In the genomic region with DNA sequence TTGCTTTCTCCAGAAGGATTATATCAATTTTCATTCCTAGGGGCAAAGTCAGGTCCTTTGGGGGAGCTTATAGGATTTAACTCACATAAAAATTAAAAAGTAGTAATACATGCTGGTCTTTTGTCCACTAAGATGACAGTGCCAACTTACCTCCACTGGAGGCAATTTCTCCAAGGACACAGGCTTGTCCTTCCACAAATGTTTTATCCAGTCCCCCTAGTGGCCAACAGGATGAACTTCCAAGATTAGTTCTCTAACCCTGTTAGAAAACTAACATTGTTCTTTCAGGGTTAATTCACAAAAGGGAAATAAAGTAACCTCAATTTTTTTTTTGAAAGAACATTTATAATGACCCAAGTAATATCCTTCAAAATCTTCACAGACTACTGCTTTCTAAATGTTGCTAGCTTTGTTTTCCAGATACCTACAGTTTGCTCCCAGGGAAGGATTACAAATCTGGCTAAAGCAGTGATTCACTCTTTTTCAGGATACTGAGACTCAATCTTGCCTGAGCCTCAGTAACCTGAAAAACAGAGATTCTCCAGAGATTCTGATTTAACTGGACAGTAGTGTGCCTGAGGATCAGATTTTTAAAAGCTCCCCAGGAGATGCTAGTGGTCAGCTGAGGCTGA, we compare ENCODE assay signal across 8 cellular contexts. TPM values are rescaled to one million over a fixed set of nuclear protein-coding genes. Genes with fewer than 3 reads are reported as not detected.
A peak's percentile ranks its signal among the peaks of the same experiment; 100 is the strongest.
DNase-seq lines count a peak whose midpoint lies in the region; ATAC-seq and TF ChIP-seq lines count a peak whose summit lies in the region.

No MANE protein-coding gene starts in this region.

- H3K4me3 Mint-ChIP-seq in activated CD8-positive, alpha-beta memory T cell treated with anti-CD3 and anti-CD28 coated beads, Interleukin-2, amount 10 ng/mL, durations not matched to agents 7 days and 5 days = no peak overlapping the region
- no peak overlapping the region for H3K4me3 Mint-ChIP-seq in mesothelial cell of epicardium

- H3K36me3 Mint-ChIP-seq in activated CD8-positive, alpha-beta memory T cell treated with anti-CD3 and anti-CD28 coated beads, Interleukin-2, amount 10 ng/mL, durations not matched to agents 7 days and 5 days = no peaks in the 10 kb centered on the region
- H3K36me3 Mint-ChIP-seq in mesothelial cell of epicardium = no peaks in the 10 kb centered on the region

- H3K9me3 Mint-ChIP-seq in activated CD8-positive, alpha-beta memory T cell treated with anti-CD3 and anti-CD28 coated beads, Interleukin-2, amount 10 ng/mL, durations not matched to agents 7 days and 5 days (ENCODE audit: low read depth) = no peaks in the 10 kb centered on the region
- no peaks in the 10 kb centered on the region for H3K9me3 Mint-ChIP-seq in mesothelial cell of epicardium

- ATAC-seq in activated CD8-positive, alpha-beta memory T cell treated with anti-CD3 and anti-CD28 coated beads, Interleukin-2, amount 10 ng/mL, durations not matched to agents 7 days and 5 days = peak; percentile 67

- no peaks in the 10 kb centered on the region for H3K27me3 Mint-ChIP-seq in activated CD8-positive, alpha-beta memory T cell treated with anti-CD3 and anti-CD28 coated beads, Interleukin-2, amount 10 ng/mL, durations not matched to agents 7 days and 5 days
- no peaks in the 10 kb centered on the region for H3K27me3 Mint-ChIP-seq in mesothelial cell of epicardium (ENCODE audit: low read depth)

- intact Hi-C loops in dorsolateral prefrontal cortex (cut with DNase I) = no loop called here

- H3K27ac ChIP-seq in RWPE1 (no peak overlapping the region), dorsolateral prefrontal cortex (no peak overlapping the region)

- no peaks in the 10 kb centered on the region for H3K4me1 Mint-ChIP-seq in activated CD8-positive, alpha-beta memory T cell treated with anti-CD3 and anti-CD28 coated beads, Interleukin-2, amount 10 ng/mL, durations not matched to agents 7 days and 5 days
- no peaks in the 10 kb centered on the region for H3K4me1 Mint-ChIP-seq in mesothelial cell of epicardium

- H3K4me3 ChIP-seq in dorsolateral prefrontal cortex = no peak overlapping the region

- TF ChIP-seq CTCF in RWPE1 (conservative IDR thresholded peaks at IDR 0.05; ENCODE audit: low read depth) (peak; percentile 90), dorsolateral prefrontal cortex (IDR thresholded peaks at IDR 0.05 in 54 of 56, conservative IDR thresholded peaks at IDR 0.05 in 2 of 56; ENCODE audit: low read depth in 1 of 56, partially characterized antibody in 56 of 56) (peak; percentile 74 to 99 (median 86)), mesothelial cell of epicardium (IDR thresholded peaks at IDR 0.05; ENCODE audit: unreplicated experiment) (peak; percentile 97)

- no peaks in the 10 kb centered on the region for H3K27me3 ChIP-seq in dorsolateral prefrontal cortex

- POLR2A ChIA-PET in RWPE1 (lab: Yijun Ruan, JAX; ENCODE audit: low non-redundant PET) = interaction anchor here (0.5 kb wide), 1 partner anchor 302 kb away, joined by 3 read pairs; no protein-coding TSS in a partner anchor

- no peak overlapping the region for H3K27ac Mint-ChIP-seq in activated CD8-positive, alpha-beta memory T cell treated with anti-CD3 and anti-CD28 coated beads, Interleukin-2, amount 10 ng/mL, durations not matched to agents 7 days and 5 days
- no peak overlapping the region for H3K27ac Mint-ChIP-seq in mesothelial cell of epicardium

- CTCF ChIA-PET in activated CD8-positive, alpha-beta memory T cell treated with anti-CD3 and anti-CD28 coated beads, Interleukin-2, amount 10 ng/mL, durations not matched to agents 7 days and 5 days (lab: Charles Lee) = interaction anchor here (0.7 to 5.7 kb wide), 32 partner anchors 10 to 689 kb away, joined by 3 to 48 read pairs (median 3); no protein-coding TSS in a partner anchor
- CTCF ChIA-PET in RWPE1 (lab: Yijun Ruan, JAX) = interaction anchor here (0.6 to 1.8 kb wide), 13 partner anchors 14 to 219 kb away, joined by 3 to 8 read pairs (median 4); a partner anchor contains a TSS

- DNase-seq in activated CD8-positive, alpha-beta memory T cell treated with anti-CD3 and anti-CD28 coated beads, Interleukin-2, amount 10 ng/mL, durations not matched to agents 7 days and 5 days = no peak
- no peak for DNase-seq in activated CD8-positive, alpha-beta memory T cell treated with anti-CD3 and anti-CD28 coated beads, Interleukin-2, amount 50 U/mL, for 48 hours
- peak; percentile 80 for DNase-seq in LoVo (ENCODE audit: low spot score)
- peak; percentile 69 for DNase-seq in RWPE1 (ENCODE audit: low spot score)
- peak in 1 of 10 donors; percentile 19 for DNase-seq in dorsolateral prefrontal cortex
- DNase-seq in mesothelial cell of epicardium (ENCODE audit: low spot score in 2 of 2, unreplicated experiment in 2 of 2) = no peak
- DNase-seq in HPDE6-E6E7 (ENCODE audit: extremely low spot score) = no peak
- DNase-seq in effector CD4-positive, alpha-beta T cell = no peak

RNA-seq across cellular contexts. Expression of a gene that starts 31.7 kb away (rescaled TPM):
- 10 to 100 TPM; 27.5 to 32.3 TPM for total RNA-seq in activated CD8-positive, alpha-beta memory T cell treated with anti-CD3 and anti-CD28 coated beads, Interleukin-2, amount 10 ng/mL, durations not matched to agents 7 days and 5 days
- total RNA-seq in dorsolateral prefrontal cortex (10 to 100 TPM; 29.5 to 56.9 (median 37.2) TPM), mesothelial cell of epicardium (26.8 to 28.4 TPM (median 28.2 TPM) in 3 replicates)

Comparison
In these comparisons a context has a peak if more than half of its experiments do, and no peak if none do; other contexts are left out.
1. DNase-seq: peak in LoVo (single experiment) and RWPE1 (single experiment); none in activated CD8-positive, alpha-beta memory T cell treated with anti-CD3 and anti-CD28 coated beads, Interleukin-2, amount 10 ng/mL, durations not matched to agents 7 days and 5 days (single experiment), activated CD8-positive, alpha-beta memory T cell treated with anti-CD3 and anti-CD28 coated beads, Interleukin-2, amount 50 U/mL, for 48 hours (single experiment), mesothelial cell of epicardium (0 of 2), HPDE6-E6E7 (single experiment) and effector CD4-positive, alpha-beta T cell (single experiment).
2. Peak in every context shown above with its lines, with median percentiles within 50 percentile points of each other: CTCF ChIP-seq.